In the genomic region with DNA sequence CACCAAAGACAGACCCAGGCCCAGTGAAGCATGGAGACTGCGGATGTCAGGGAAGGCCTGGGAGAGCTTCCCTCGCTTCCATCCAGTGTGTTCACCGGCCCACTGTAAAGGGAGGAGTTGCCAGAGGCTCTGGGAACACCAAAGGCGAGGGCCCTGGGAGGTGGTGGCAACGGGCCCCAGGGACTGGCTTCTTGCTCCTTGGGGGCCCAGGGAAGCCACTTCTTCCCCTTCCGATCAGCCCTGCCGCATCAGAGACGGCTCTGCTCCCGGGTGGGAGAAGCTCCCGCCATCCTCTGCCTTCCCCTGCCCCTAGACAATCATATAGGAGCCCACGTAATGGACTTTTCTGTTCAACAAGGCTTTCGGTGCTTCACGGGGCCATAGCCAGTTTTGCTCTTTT, we compare ENCODE assay signal across 15 cellular contexts.
"Had no signal": no experiment of that assay in that cellular context is flagged by ENCODE, and none has a peak within 500 bp of the region (broad histone marks: within the 10 kb centered on the region; RNA-seq: fewer than 3 reads in every experiment).

No MANE protein-coding gene starts in this region.

- DNase-seq: activated naive CD8-positive, alpha-beta T cell treated with anti-CD3 and anti-CD28 coated beads, Interleukin-2, amount 10 ng/mL, durations not matched to agents 7 days and 5 days; brain microvascular endothelial cell; cortex of kidney; effector memory CD4-positive, alpha-beta T cell; foreskin fibroblast; hippocampal formation; left lung; sigmoid colon; SJCRH30; spleen; T-helper 2 cell; upper lobe of right lung had no signal

- H3K4me3 ChIP-seq: left lung, sigmoid colon, SJCRH30, spleen, thoracic aorta, upper lobe of right lung had no signal

- H3K9me3 Mint-ChIP-seq: activated naive CD8-positive, alpha-beta T cell treated with anti-CD3 and anti-CD28 coated beads, Interleukin-2, amount 10 ng/mL, durations not matched to agents 7 days and 5 days; memory B cell; WTC11 had no signal

- H3K36me3 ChIP-seq: brain microvascular endothelial cell, SJCRH30, thoracic aorta had no signal

- H3K27ac Mint-ChIP-seq: activated naive CD8-positive, alpha-beta T cell treated with anti-CD3 and anti-CD28 coated beads, Interleukin-2, amount 10 ng/mL, durations not matched to agents 7 days and 5 days; memory B cell; WTC11 had no signal

- H3K27me3 ChIP-seq: brain microvascular endothelial cell, left lung, sigmoid colon, SJCRH30, spleen, upper lobe of right lung had no signal

- H3K27ac ChIP-seq: brain microvascular endothelial cell, left lung, sigmoid colon, SJCRH30, spleen, thoracic aorta, upper lobe of right lung had no signal

- H3K4me3 Mint-ChIP-seq: activated naive CD8-positive, alpha-beta T cell treated with anti-CD3 and anti-CD28 coated beads, Interleukin-2, amount 10 ng/mL, durations not matched to agents 7 days and 5 days; memory B cell; WTC11 had no signal

- H3K9me3 ChIP-seq: left lung, sigmoid colon, SJCRH30, spleen, thoracic aorta, upper lobe of right lung had no signal

- ATAC-seq: left lung, upper lobe of right lung, WTC11 had no signal

- H3K27me3 Mint-ChIP-seq: activated naive CD8-positive, alpha-beta T cell treated with anti-CD3 and anti-CD28 coated beads, Interleukin-2, amount 10 ng/mL, durations not matched to agents 7 days and 5 days; memory B cell had no signal

- H3K4me1 ChIP-seq: left lung, sigmoid colon, SJCRH30, upper lobe of right lung had no signal
